11 cellular contexts compared by ENCODE assay signal in the genomic region with DNA sequence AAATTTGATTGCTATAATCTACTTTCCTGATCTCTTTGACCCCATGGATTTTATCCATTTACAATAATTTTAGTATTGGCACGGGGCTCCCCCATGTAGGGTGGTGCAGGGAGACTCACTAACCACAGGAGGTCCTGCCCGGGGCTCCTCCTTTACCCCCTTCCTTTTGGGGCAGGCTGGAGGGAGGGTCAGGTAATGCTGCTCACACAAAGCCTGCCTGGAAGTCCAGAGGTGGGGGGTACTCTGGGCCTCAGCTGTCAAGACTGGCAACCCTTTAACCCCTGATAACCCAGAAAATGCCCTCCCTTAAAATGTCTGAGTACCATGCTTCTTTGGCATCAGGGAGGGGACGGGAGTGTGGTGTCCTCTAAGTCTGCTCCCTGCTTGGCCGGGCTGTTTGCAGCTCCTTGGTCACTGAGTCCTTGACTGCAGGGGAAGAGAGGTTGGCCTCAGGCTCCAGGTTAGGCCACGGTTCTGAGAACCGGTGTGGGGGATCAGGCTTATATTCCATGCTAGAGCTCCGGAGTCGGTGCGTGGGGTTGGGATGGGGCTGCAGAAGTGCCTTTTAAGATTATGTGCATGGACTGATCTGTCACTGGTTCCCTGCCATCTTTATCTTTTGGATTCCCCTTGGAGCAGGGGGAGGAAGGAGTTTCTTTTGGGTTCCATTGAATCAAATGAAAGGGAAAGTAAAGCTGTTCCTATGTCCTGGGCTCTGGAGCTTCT. TPM values are rescaled to one million over a fixed set of nuclear protein-coding genes. Genes with fewer than 3 reads are reported as not detected.
"Had no signal": no experiment of that assay in that cellular context is flagged by ENCODE, and none has a peak within 500 bp of the region (broad histone marks: within the 10 kb centered on the region; RNA-seq: fewer than 3 reads in every experiment).

No MANE protein-coding gene starts in this region.

RNA-seq across cellular contexts. Expression of a gene that starts 28.9 kb away (rescaled TPM):
- total RNA-seq: activated B cell treated with CpG ODN at 0.5 μM for 24 hours; activated CD4-positive, alpha-beta T cell treated with anti-CD3 and anti-CD28 coated beads, Interleukin-2, amount 10 ng/mL, durations not matched to agents 24 days and 14 days; activated CD8-positive, alpha-beta memory T cell treated with anti-CD3 and anti-CD28 coated beads for 36 hours; activated CD8-positive, alpha-beta T cell treated with anti-CD3 and anti-CD28 coated beads for 36 hours; activated naive CD4-positive, alpha-beta T cell treated with anti-CD3 and anti-CD28 coated beads, Interleukin-2, amount 50 U/mL, for 72 hours; activated T-cell treated with anti-CD3 and anti-CD28 coated beads, Interleukin-2, amount 50 U/mL, for 72 hours; activated T-helper 1 cell treated with anti-CD3 and anti-CD28 coated beads, Interleukin-12 subunit alpha, Interleukin-12 subunit beta, Interleukin-2, Interleukin-4 antibody, amounts not matched to agents 30 ng/mL and 10 ng/mL and 1 ng/mL, durations not matched to agents 14 hours and 24 hours and 36 hours; aorta; astrocyte; body of pancreas; cardiac septum had no signal
